ENCODE assay signal across 8 cellular contexts in the genomic region with DNA sequence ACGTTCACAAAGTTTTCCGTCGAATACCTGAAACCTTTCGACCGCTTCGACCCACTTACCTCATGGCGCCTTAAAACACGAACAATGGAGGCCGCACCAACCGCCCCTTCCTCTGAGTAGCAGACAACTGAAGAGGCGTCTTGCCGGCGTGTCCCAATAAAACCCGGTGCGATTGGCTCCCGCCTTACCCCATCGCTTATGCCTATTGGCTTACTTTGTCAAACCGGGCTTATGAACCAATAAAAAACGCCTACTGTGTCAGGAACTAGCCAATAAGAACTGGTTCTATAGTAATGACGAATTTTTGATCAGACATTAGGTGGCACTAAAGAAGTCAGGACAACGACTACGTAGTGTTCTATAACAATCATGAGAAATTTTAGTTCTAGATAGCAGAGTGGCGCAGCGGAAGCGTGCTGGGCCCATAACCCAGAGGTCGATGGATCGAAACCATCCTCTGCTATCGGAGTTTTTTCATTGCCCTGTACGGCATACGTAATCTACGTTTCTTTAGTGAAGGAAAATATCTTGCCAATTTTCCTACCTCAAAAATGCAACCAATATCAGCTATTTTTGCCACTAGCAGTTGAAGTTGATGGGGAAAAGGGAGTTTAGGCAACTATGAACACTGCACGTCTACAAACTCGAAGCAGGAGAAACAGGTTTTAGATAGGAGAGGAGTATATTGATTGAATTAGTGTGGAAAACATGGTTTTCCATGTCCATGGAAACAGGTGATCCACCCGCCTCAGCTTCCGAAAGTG. TPM values are rescaled to one million over a fixed set of nuclear protein-coding genes. Genes with fewer than 3 reads are reported as not detected.
A peak's percentile ranks its signal among the peaks of the same experiment; 100 is the strongest.
DNase-seq lines count a peak whose midpoint lies in the region; ATAC-seq and TF ChIP-seq lines count a peak whose summit lies in the region.

A gene (minus strand): TSS at position 135 of the 764 bp plus-strand sequence. CDS start 71 bp downstream, at position 64.

- POLR2A ChIA-PET in activated naive CD8-positive, alpha-beta T cell treated with anti-CD3 and anti-CD28 coated beads, Interleukin-2, amount 10 ng/mL, durations not matched to agents 7 days and 5 days (lab: Charles Lee) = interaction anchor here (0.6 to 3.0 kb wide), 7 partner anchors 12 to 316 kb away, joined by 3 to 28 read pairs (median 5); a partner anchor contains a TSS

- no peaks in the 10 kb centered on the region for H3K27me3 ChIP-seq in ovary
- no peaks in the 10 kb centered on the region for H3K27me3 ChIP-seq in tibial artery

- H3K9me3 ChIP-seq in ovary (no peaks in the 10 kb centered on the region), tibial artery (no peaks in the 10 kb centered on the region)

- TF ChIP-seq CTCF in GM12864 (IDR thresholded peaks at IDR 0.05; ENCODE audit: low read depth, low read length, missing control alignments) (peak; percentile 25), ovary (IDR thresholded peaks at IDR 0.05) (peak in 1 of 3 donors; percentile 36), tibial artery (IDR thresholded peaks at IDR 0.05) (peak in 1 of 2 experiments; percentile 37)

- DNase-seq in GM12864 (ENCODE audit: low read depth) = peak; percentile 99
- peak; percentile 100 for DNase-seq in NCI-H1092 treated with DMSO at 0.1 percent for 48 hours (lab: John Stamatoyannopoulos, UW)
- DNase-seq in SKM-1 (lab: John Stamatoyannopoulos, UW; ENCODE audit: unreplicated experiment) = peak; percentile 100
- peak; percentile 91 for DNase-seq in activated naive CD8-positive, alpha-beta T cell treated with anti-CD3 and anti-CD28 coated beads, Interleukin-2, amount 10 ng/mL, durations not matched to agents 7 days and 5 days
- DNase-seq in Right ventricle myocardium inferior (ENCODE audit: missing footprints) = peak; percentile 97
- DNase-seq in ovary = peak; percentile 96 to 99 (median 97)
- DNase-seq in tibial artery = peak; percentile 95 to 99

- WGBS in ovary, 3 donors = 0 to 1% (median 1%) methylated on average over 35 of the region's 35 CpGs

- H3K27ac ChIP-seq in ovary (peak within 1 kb of the TSS; percentile 49 to 78), tibial artery (peak within 1 kb of the TSS; percentile 84 to 87)

- peaks cover 23% of the 10 kb centered on the region for H3K4me1 Mint-ChIP-seq in activated naive CD8-positive, alpha-beta T cell treated with anti-CD3 and anti-CD28 coated beads, Interleukin-2, amount 10 ng/mL, durations not matched to agents 7 days and 5 days

- no peaks in the 10 kb centered on the region for H3K27me3 Mint-ChIP-seq in activated naive CD8-positive, alpha-beta T cell treated with anti-CD3 and anti-CD28 coated beads, Interleukin-2, amount 10 ng/mL, durations not matched to agents 7 days and 5 days

- intact Hi-C loops in Right ventricle myocardium inferior (cut with DNase I) = loop anchor here (2.0 to 10.0 kb wide), 3 partner anchors 36 to 316 kb away; a partner anchor contains a TSS
- intact Hi-C loops in ovary (cut with DNase I) = loop anchor here in 3 of 4 donors (5.0 to 10.0 kb wide), 4 partner anchors 94 to 316 kb away; a partner anchor contains a TSS
- intact Hi-C loops in tibial artery (cut with DNase I; ENCODE audit: low total_unique reads) = loop anchor here (5.0 to 10.0 kb wide), 3 partner anchors 104 to 314 kb away; a partner anchor contains a TSS

- H3K4me3 ChIP-seq in GM12864 (ENCODE audit: low read depth, low read length) (peak within 1 kb of the TSS; percentile 85), ovary (peak within 1 kb of the TSS; percentile 71), tibial artery (peak within 1 kb of the TSS; percentile 73 to 78)

- H3K4me3 Mint-ChIP-seq in activated naive CD8-positive, alpha-beta T cell treated with anti-CD3 and anti-CD28 coated beads, Interleukin-2, amount 10 ng/mL, durations not matched to agents 7 days and 5 days = no peak within 1 kb of the TSS

- H3K4me1 ChIP-seq in ovary (ENCODE audit: insufficient read depth) (peaks cover 3% of the 10 kb centered on the region), tibial artery (peaks cover 0 to 23% (median 17%) of the 10 kb centered on the region in 4 donors)

- H3K9me3 Mint-ChIP-seq in activated naive CD8-positive, alpha-beta T cell treated with anti-CD3 and anti-CD28 coated beads, Interleukin-2, amount 10 ng/mL, durations not matched to agents 7 days and 5 days = no peaks in the 10 kb centered on the region

- ATAC-seq in HG02623 (IDR thresholded peaks at IDR 0.05; ENCODE audit: unreplicated experiment) (peak; percentile 96), Right ventricle myocardium inferior (peak; percentile 97)
- ATAC-seq in activated naive CD8-positive, alpha-beta T cell treated with anti-CD3 and anti-CD28 coated beads, Interleukin-2, amount 10 ng/mL, durations not matched to agents 7 days and 5 days (ENCODE audit: low read depth) = peak; percentile 92

- TF ChIP-seq EP300 in ovary (IDR thresholded peaks at IDR 0.05) = peak; percentile 41

- peak within 1 kb of the TSS; percentile 85 for H3K27ac Mint-ChIP-seq in activated naive CD8-positive, alpha-beta T cell treated with anti-CD3 and anti-CD28 coated beads, Interleukin-2, amount 10 ng/mL, durations not matched to agents 7 days and 5 days

- TF ChIP-seq POLR2A in ovary (IDR thresholded peaks at IDR 0.05) = peak; percentile 94

- H3K36me3 ChIP-seq in ovary (no peaks in the 10 kb centered on the region), tibial artery (peaks cover 26 to 34% (median 31%) of the 10 kb centered on the region in 3 donors)

- peaks cover 32% of the 10 kb centered on the region for H3K36me3 Mint-ChIP-seq in activated naive CD8-positive, alpha-beta T cell treated with anti-CD3 and anti-CD28 coated beads, Interleukin-2, amount 10 ng/mL, durations not matched to agents 7 days and 5 days

RNA-seq across cellular contexts. Expression of the gene that starts here (rescaled TPM):
- 100 to 1,000 TPM; 141 to 142 TPM for total RNA-seq in activated naive CD8-positive, alpha-beta T cell treated with anti-CD3 and anti-CD28 coated beads, Interleukin-2, amount 10 ng/mL, durations not matched to agents 7 days and 5 days
- total RNA-seq in Right ventricle myocardium inferior (60.4 TPM), ovary (100 to 1,000 TPM in 6 of 7 donors, 10 to 100 TPM in 1; 92.5 to 133 (median 122) TPM)
- polyA plus RNA-seq in ovary = 100 to 1,000 TPM in 1 of 2 donors, 10 to 100 TPM in 1; 87.3 to 206 TPM

Comparison
In these comparisons a context has a peak if more than half of its experiments do, and no peak if none do; other contexts are left out.
1. Peak in every context shown above with its lines: DNase-seq, ATAC-seq, H3K4me3 ChIP-seq and H3K27ac ChIP-seq.